ENCODE assay signal across 22 cellular contexts in the genomic region with DNA sequence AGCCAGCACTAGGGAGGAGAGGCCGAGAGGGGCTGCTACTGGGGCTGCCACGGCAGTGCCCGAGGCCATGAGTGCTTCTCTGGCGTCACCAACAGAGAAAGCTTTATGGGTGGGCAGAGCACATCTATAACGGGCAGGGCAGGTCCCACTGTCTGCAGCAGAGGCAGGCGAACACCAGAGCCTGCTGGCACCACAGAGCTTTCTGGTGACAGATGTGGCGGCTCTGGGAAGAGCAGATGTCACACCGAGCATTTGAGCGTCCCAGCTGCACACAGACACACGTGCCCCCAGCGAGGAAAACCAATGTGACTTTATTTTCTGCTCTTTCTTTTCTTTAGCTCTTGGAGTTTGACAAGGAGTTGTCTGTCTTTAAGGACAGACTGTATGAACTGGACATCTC. TPM values are rescaled to one million over a fixed set of nuclear protein-coding genes. Genes with fewer than 3 reads are reported as not detected.
"Had no signal": no experiment of that assay in that cellular context is flagged by ENCODE, and none has a peak within 500 bp of the region (broad histone marks: within the 10 kb centered on the region; RNA-seq: fewer than 3 reads in every experiment).

No MANE protein-coding gene starts in this region.

- H3K27me3 ChIP-seq: brain microvascular endothelial cell, gastroesophageal sphincter had no signal

- ATAC-seq: effector memory CD8-positive, alpha-beta T cell; gastroesophageal sphincter; right cardiac atrium had no signal

- H3K27ac ChIP-seq: brain microvascular endothelial cell, epithelial cell of prostate, gastroesophageal sphincter, left ventricle myocardium inferior, prostate gland, skin epidermis had no signal

- H3K4me1 Mint-ChIP-seq: activated CD4-positive, alpha-beta T cell treated with anti-CD3 and anti-CD28 coated beads, Interleukin-2, amount 10 ng/mL, durations not matched to agents 7 days and 5 days; activated naive CD8-positive, alpha-beta T cell treated with anti-CD3 and anti-CD28 coated beads, Interleukin-2, amount 10 ng/mL, durations not matched to agents 7 days and 5 days had no signal

- H3K4me3 Mint-ChIP-seq: activated CD4-positive, alpha-beta T cell treated with anti-CD3 and anti-CD28 coated beads, Interleukin-2, amount 10 ng/mL, durations not matched to agents 7 days and 5 days; activated naive CD8-positive, alpha-beta T cell treated with anti-CD3 and anti-CD28 coated beads, Interleukin-2, amount 10 ng/mL, durations not matched to agents 7 days and 5 days; dendritic cell treated with granulocyte-macrophage colony-stimulating factor and Interleukin-4, amounts not matched to agents 40 ng/mL and 50 ng/mL, for 4 days; effector memory CD8-positive, alpha-beta T cell; memory B cell; natural killer cell treated with Interleukin-12 subunit alpha and Interleukin-12 subunit beta and Interleukin-15 and Interleukin-18, amount 100 ng/mL, for 72 hours had no signal

- H3K27ac Mint-ChIP-seq: activated CD4-positive, alpha-beta T cell treated with anti-CD3 and anti-CD28 coated beads, Interleukin-2, amount 10 ng/mL, durations not matched to agents 7 days and 5 days; activated naive CD8-positive, alpha-beta T cell treated with anti-CD3 and anti-CD28 coated beads, Interleukin-2, amount 10 ng/mL, durations not matched to agents 7 days and 5 days; dendritic cell treated with granulocyte-macrophage colony-stimulating factor and Interleukin-4, amounts not matched to agents 40 ng/mL and 50 ng/mL, for 4 days; effector memory CD8-positive, alpha-beta T cell; memory B cell; natural killer cell treated with Interleukin-12 subunit alpha and Interleukin-12 subunit beta and Interleukin-15 and Interleukin-18, amount 100 ng/mL, for 72 hours had no signal

- H3K36me3 Mint-ChIP-seq: natural killer cell treated with Interleukin-12 subunit alpha and Interleukin-12 subunit beta and Interleukin-15 and Interleukin-18, amount 100 ng/mL, for 72 hours had no signal

- H3K4me3 ChIP-seq: gastroesophageal sphincter, left ventricle myocardium inferior, prostate gland, skin epidermis had no signal

- DNase-seq: activated CD4-positive, alpha-beta T cell treated with anti-CD3 and anti-CD28 coated beads, Interleukin-2, amount 10 ng/mL, durations not matched to agents 7 days and 5 days; activated CD8-positive, alpha-beta memory T cell treated with anti-CD3 and anti-CD28 coated beads, Interleukin-2, amount 50 U/mL, for 48 hours; activated gamma-delta T cell treated with Interleukin-2 at 50 U/mL for 16 hours; activated naive CD8-positive, alpha-beta T cell treated with anti-CD3 and anti-CD28 coated beads, Interleukin-2, amount 10 ng/mL, durations not matched to agents 7 days and 5 days; brain microvascular endothelial cell; effector memory CD8-positive, alpha-beta T cell; kidney; left ventricle myocardium inferior; right cardiac atrium; stimulated activated CD4-positive, alpha-beta T cell treated with anti-CD3 and anti-CD28 coated beads, Interleukin-15, amount 100 ng/mL, for 24 hours; stimulated activated CD4-positive, alpha-beta T cell treated with anti-CD3 and anti-CD28 coated beads, Interleukin-4, amount 100 ng/mL, for 1 hour; stimulated activated naive CD4-positive, alpha-beta T cell; T-helper 9 cell; trophoblast cell had no signal

- H3K27me3 Mint-ChIP-seq: activated CD4-positive, alpha-beta T cell treated with anti-CD3 and anti-CD28 coated beads, Interleukin-2, amount 10 ng/mL, durations not matched to agents 7 days and 5 days; activated naive CD8-positive, alpha-beta T cell treated with anti-CD3 and anti-CD28 coated beads, Interleukin-2, amount 10 ng/mL, durations not matched to agents 7 days and 5 days; dendritic cell treated with granulocyte-macrophage colony-stimulating factor and Interleukin-4, amounts not matched to agents 40 ng/mL and 50 ng/mL, for 4 days; effector memory CD8-positive, alpha-beta T cell; memory B cell; natural killer cell treated with Interleukin-12 subunit alpha and Interleukin-12 subunit beta and Interleukin-15 and Interleukin-18, amount 100 ng/mL, for 72 hours had no signal

- H3K9me3 Mint-ChIP-seq: activated CD4-positive, alpha-beta T cell treated with anti-CD3 and anti-CD28 coated beads, Interleukin-2, amount 10 ng/mL, durations not matched to agents 7 days and 5 days; effector memory CD8-positive, alpha-beta T cell; memory B cell; natural killer cell treated with Interleukin-12 subunit alpha and Interleukin-12 subunit beta and Interleukin-15 and Interleukin-18, amount 100 ng/mL, for 72 hours had no signal

RNA-seq across cellular contexts. Expression of a gene that starts 20.5 kb away (rescaled TPM):
- total RNA-seq: activated CD4-positive, alpha-beta T cell treated with anti-CD3 and anti-CD28 coated beads, Interleukin-2, amount 10 ng/mL, durations not matched to agents 7 days and 5 days; activated naive CD8-positive, alpha-beta T cell treated with anti-CD3 and anti-CD28 coated beads, Interleukin-2, amount 10 ng/mL, durations not matched to agents 7 days and 5 days; gastroesophageal sphincter; left ventricle myocardium inferior; natural killer cell treated with Interleukin-12 subunit alpha and Interleukin-12 subunit beta and Interleukin-15 and Interleukin-18, amount 100 ng/mL, for 72 hours; right cardiac atrium; subcutaneous adipose tissue had no signal
